Comparison of ENCODE assay signal across 30 cellular contexts in the genomic region with DNA sequence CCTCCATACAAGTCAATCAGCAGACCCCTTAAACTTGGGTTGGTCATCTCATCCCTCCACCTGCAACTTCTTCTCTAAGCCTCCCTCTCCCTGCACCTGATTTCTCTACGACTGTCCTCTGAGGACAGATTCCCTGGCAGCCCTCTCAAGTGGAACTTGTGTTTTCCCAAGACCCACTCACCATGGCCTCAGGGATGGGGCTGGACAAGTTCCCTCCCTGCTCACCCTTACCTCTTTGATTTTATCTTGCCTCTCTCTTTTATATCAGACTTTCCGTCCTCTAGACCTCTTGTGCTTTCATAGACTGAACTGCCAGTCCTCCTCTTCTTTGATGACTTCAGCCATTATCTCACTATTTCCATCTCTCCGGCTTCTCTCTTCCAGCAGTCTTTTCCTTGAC.
"Had no signal": no experiment of that assay in that cellular context is flagged by ENCODE, and none has a peak within 500 bp of the region (broad histone marks: within the 10 kb centered on the region; RNA-seq: fewer than 3 reads in every experiment).

No MANE protein-coding gene starts in this region.

- H3K9me3 ChIP-seq: neutrophil, pancreas, psoas muscle, spleen, stomach, thoracic aorta, tibial artery, transverse colon, upper lobe of right lung, uterus had no signal

- H3K27ac ChIP-seq: neutrophil, pancreas, psoas muscle, skin epidermis, spleen, stomach, thoracic aorta, tibial artery, transverse colon, upper lobe of right lung, uterus had no signal

- H3K27me3 ChIP-seq: neutrophil, spleen, stomach, tibial artery, transverse colon, upper lobe of right lung, uterus had no signal

- ATAC-seq: naive thymus-derived CD8-positive, alpha-beta T cell; pancreas; psoas muscle; right cardiac atrium; sciatic nerve; stimulated activated naive B cell treated with anti-CD40 and anti-IgM and Interleukin-4, amounts not matched to agents 10 μg/mL and 1 μg/mL and 100 μg/mL, for 72 hours; upper lobe of right lung had no signal

- H3K4me2 ChIP-seq: smooth muscle cell had no signal

- H3K27me3 Mint-ChIP-seq: naive B cell; progenitor cell of endocrine pancreas; stimulated activated naive B cell treated with anti-CD40 and anti-IgM and Interleukin-4, amounts not matched to agents 10 μg/mL and 1 μg/mL and 100 μg/mL, for 72 hours; type B pancreatic cell had no signal

- H3K4me3 Mint-ChIP-seq: naive B cell; naive thymus-derived CD8-positive, alpha-beta T cell; natural killer cell treated with Interleukin-12 subunit alpha and Interleukin-12 subunit beta and Interleukin-15 and Interleukin-18, amount 100 ng/mL, for 72 hours; nephron progenitor cell; neural crest cell; stimulated activated naive B cell treated with anti-CD40 and anti-IgM and Interleukin-4, amounts not matched to agents 10 μg/mL and 1 μg/mL and 100 μg/mL, for 72 hours; type B pancreatic cell had no signal

- H3K9me3 Mint-ChIP-seq: naive B cell; naive thymus-derived CD8-positive, alpha-beta T cell; natural killer cell treated with Interleukin-12 subunit alpha and Interleukin-12 subunit beta and Interleukin-15 and Interleukin-18, amount 100 ng/mL, for 72 hours; nephron progenitor cell; neural crest cell; stimulated activated naive B cell treated with anti-CD40 and anti-IgM and Interleukin-4, amounts not matched to agents 10 μg/mL and 1 μg/mL and 100 μg/mL, for 72 hours; type B pancreatic cell had no signal

- H3K4me1 ChIP-seq: pancreas, psoas muscle, tibial artery, upper lobe of right lung, uterus had no signal

- H3K36me3 ChIP-seq: neutrophil, pancreas, spleen, stomach, thoracic aorta, tibial artery, transverse colon, upper lobe of right lung, uterus had no signal

- H3K4me3 ChIP-seq: pancreas, psoas muscle, skin epidermis, smooth muscle cell, spleen, stomach, thoracic aorta, tibial artery, transverse colon, upper lobe of right lung, uterus had no signal

- FAIRE-seq: pancreas had no signal

- H3K27ac Mint-ChIP-seq: naive B cell; naive thymus-derived CD8-positive, alpha-beta T cell; natural killer cell treated with Interleukin-12 subunit alpha and Interleukin-12 subunit beta and Interleukin-15 and Interleukin-18, amount 100 ng/mL, for 72 hours; nephron progenitor cell; progenitor cell of endocrine pancreas; stimulated activated naive B cell treated with anti-CD40 and anti-IgM and Interleukin-4, amounts not matched to agents 10 μg/mL and 1 μg/mL and 100 μg/mL, for 72 hours; type B pancreatic cell had no signal

- DNase-seq: naive B cell; naive thymus-derived CD8-positive, alpha-beta T cell; nephron progenitor cell; nucleus accumbens; pancreas; posterior cingulate gyrus; psoas muscle; right cardiac atrium; spleen; stimulated activated CD4-positive, alpha-beta T cell treated with anti-CD3 and anti-CD28 coated beads, Interleukin-12 subunit alpha, Interleukin-12 subunit beta, amount 100 ng/mL, for 4 hours; stimulated activated CD4-positive, alpha-beta T cell treated with anti-CD3 and anti-CD28 coated beads, Interleukin-1b, Interleukin-23, amount 100 ng/mL, for 48 hours; stimulated activated CD4-positive, alpha-beta T cell treated with anti-CD3 and anti-CD28 coated beads, Interleukin-4, amount 100 ng/mL, for 1 hour; stimulated activated CD4-positive, alpha-beta T cell treated with anti-CD3 and anti-CD28 coated beads, Interleukin-4, amount 100 ng/mL, for 4 hours; stimulated activated CD8-positive, alpha-beta memory T cell treated with anti-CD3 and anti-CD28 coated beads, Interleukin-4, amount 100 ng/mL, for 48 hours; stimulated activated naive B cell treated with anti-CD40 and anti-IgM and Interleukin-4, amounts not matched to agents 10 μg/mL and 1 μg/mL and 100 μg/mL, for 72 hours; stimulated activated naive CD4-positive, alpha-beta T cell treated with Interleukin-2 at 50 U/mL for 16 hours; stomach; tibial artery; transverse colon; upper lobe of right lung; uterus had no signal
